Comparison of ENCODE assay signal across 10 cellular contexts in genomic region chr14:24289649-24290283, GRCh38. TPM values are rescaled to one million over a fixed set of nuclear protein-coding genes. Genes with fewer than 3 reads are reported as not detected.
DNase-seq lines count a peak whose midpoint lies in the region; ATAC-seq and TF ChIP-seq lines count a peak whose summit lies in the region.
"Had no signal": no experiment of that assay in that cellular context is flagged by ENCODE, and none has a peak within 500 bp of the region (broad histone marks: within the 10 kb centered on the region; RNA-seq: fewer than 3 reads in every experiment).

No MANE protein-coding gene starts in this region.

- peak; percentile 61 for ATAC-seq in GM19438 (IDR thresholded peaks at IDR 0.05; ENCODE audit: low read depth, unreplicated experiment)
- ATAC-seq in HG03565 (IDR thresholded peaks at IDR 0.05; ENCODE audit: unreplicated experiment), result peak; percentile 37
- no peak for ATAC-seq in GM18502 (IDR thresholded peaks at IDR 0.05; ENCODE audit: poor library complexity, unreplicated experiment)
- ATAC-seq in HG03457 (IDR thresholded peaks at IDR 0.05; ENCODE audit: unreplicated experiment), result no peak
- ATAC-seq: esophagus mucosa, GM23338 had no signal

- peak; percentile 56 to 70 (median 59) for DNase-seq in stimulated activated CD4-positive, alpha-beta T cell treated with anti-CD3 and anti-CD28 coated beads, Interleukin-12 subunit alpha, Interleukin-12 subunit beta, amount 100 ng/mL, for 48 hours (ENCODE audit: low read depth in 2 of 3, low spot score in 1 of 3)
- DNase-seq in ovary, result no peak
- DNase-seq: NCI-H2107 had no signal

- TF ChIP-seq EP300 in ovary (IDR thresholded peaks at IDR 0.05), result no peak

- 80 to 84% (median 83%) methylated on average over 6 of the region's 6 CpGs for WGBS in ovary, 3 donors

- no peak overlapping the region for H3K27ac ChIP-seq in ovary
- H3K27ac ChIP-seq: vagina had no signal

- H3K4me3 ChIP-seq in ovary, result no peak overlapping the region
- H3K4me3 ChIP-seq: GM23338, vagina had no signal

- no peaks in the 10 kb centered on the region for H3K9me3 ChIP-seq in ovary
- H3K9me3 ChIP-seq: vagina had no signal

- H3K4me1 ChIP-seq in ovary (ENCODE audit: insufficient read depth), result no peaks in the 10 kb centered on the region

- TF ChIP-seq POLR2A in ovary (IDR thresholded peaks at IDR 0.05), result no peak

- intact Hi-C loops in ovary (cut with DNase I), result no loop called here

- no peaks in the 10 kb centered on the region for H3K36me3 ChIP-seq in ovary

- no peaks in the 10 kb centered on the region for H3K27me3 ChIP-seq in ovary
- H3K27me3 ChIP-seq: vagina had no signal

- TF ChIP-seq CTCF in ovary (IDR thresholded peaks at IDR 0.05), result no peak

RNA-seq across cellular contexts. Expression of gene DHRS1, which starts 9.8 kb away (rescaled TPM):
- 10 to 100 TPM; 16.0 to 35.6 (median 21.4) TPM for total RNA-seq in ovary
- polyA plus RNA-seq in ovary, result 10 to 100 TPM; 12.8 to 17.9 TPM

RNA-seq across cellular contexts. Expression of gene NOP9, which starts 9.9 kb away (rescaled TPM):
- 10 to 100 TPM; 12.0 to 28.6 (median 22.5) TPM for total RNA-seq in ovary
- polyA plus RNA-seq in ovary, result 10 to 100 TPM in 1 of 2 donors, 1 to 10 TPM in 1; 9.2 to 22.1 TPM

RNA-seq across cellular contexts. Expression of gene CIDEB, which starts 18.0 kb away (rescaled TPM):
- total RNA-seq in ovary, result 10 to 100 TPM; 13.8 to 38.4 (median 22.6) TPM
- 10 to 100 TPM; 17.1 to 29.0 TPM for polyA plus RNA-seq in ovary

RNA-seq across cellular contexts. Expression of gene RABGGTA, which starts 18.4 kb away (rescaled TPM):
- total RNA-seq in ovary, result 10 to 100 TPM; 19.7 to 48.3 (median 23.2) TPM
- polyA plus RNA-seq in ovary, result 10 to 100 TPM in 1 of 2 donors, 1 to 10 TPM in 1; 7.9 to 20.1 TPM

RNA-seq across cellular contexts. Expression of gene LTB4R2, which starts 20.2 kb away (rescaled TPM):
- total RNA-seq in ovary, result 10 to 100 TPM in 1 of 7 donors, 1 to 10 TPM in 6; 4.5 to 10.1 (median 5.5) TPM
- 1 to 10 TPM in 1 of 2 donors, under 1 TPM in 1; 0.85 to 1.8 TPM for polyA plus RNA-seq in ovary

Comparison
In these comparisons a context has a peak if more than half of its experiments do, and no peak if none do; other contexts are left out.
1. ATAC-seq: peak in GM19438 (single experiment) and HG03565 (single experiment); none in GM18502 (single experiment) and HG03457 (single experiment).
2. DNase-seq: peak in stimulated activated CD4-positive, alpha-beta T cell treated with anti-CD3 and anti-CD28 coated beads, Interleukin-12 subunit alpha, Interleukin-12 subunit beta, amount 100 ng/mL, for 48 hours (3 of 3); none in ovary (0 of 5).